In genomic region chr3:59580499-59580898, GRCh38 we compare ENCODE assay signal across 19 cellular contexts.
A peak's percentile ranks its signal among the peaks of the same experiment; 100 is the strongest.
DNase-seq lines count a peak whose midpoint lies in the region; ATAC-seq, FAIRE-seq and TF ChIP-seq lines count a peak whose summit lies in the region.
"Had no signal": no experiment of that assay in that cellular context is flagged by ENCODE, and none has a peak within 500 bp of the region (broad histone marks: within the 10 kb centered on the region; RNA-seq: fewer than 3 reads in every experiment).

No MANE protein-coding gene starts in this region.

- no peak overlapping the region for H3K4me3 ChIP-seq in GM12865 (ENCODE audit: low read depth, low read length)
- H3K4me3 ChIP-seq in GM12878 = no peak overlapping the region
- H3K4me3 ChIP-seq: A549 had no signal

- intact Hi-C loops in activated naive CD4-positive, alpha-beta T cell treated with anti-CD3 and anti-CD28 coated beads for 36 hours (cut with micrococcal nuclease) = loop anchor here (1.0 to 2.0 kb wide), 2 partner anchors 20 to 176 kb away; no protein-coding TSS in a partner anchor
- intact Hi-C loops in GM12878 (cut with micrococcal nuclease; ENCODE audit: unreplicated experiment) = loop anchor here (10.0 kb wide), 1 partner anchor 434 kb away; no protein-coding TSS in a partner anchor

- no peaks in the 10 kb centered on the region for H3K27me3 ChIP-seq in GM12878 (replicated peaks in 1 of 2; ENCODE audit: control insufficient read depth in 2 of 2, insufficient read depth in 2 of 2, low read length in 1 of 2)

- H3K4me1 Mint-ChIP-seq in activated naive CD4-positive, alpha-beta T cell treated with anti-CD3 and anti-CD28 coated beads for 36 hours (ENCODE audit: low read depth) = peaks cover 15% of the 10 kb centered on the region
- H3K4me1 Mint-ChIP-seq: CD14-positive monocyte, IgD-negative memory B cell had no signal

- CTCF ChIA-PET in activated naive CD4-positive, alpha-beta T cell treated with anti-CD3 and anti-CD28 coated beads for 36 hours (lab: Charles Lee) = no interaction called here
- CTCF ChIA-PET in GM12878 (lab: Yijun Ruan, JAX) = interaction anchor here (1.4 to 2.2 kb wide), 3 partner anchors 9 to 277 kb away, joined by 4 to 6 read pairs (median 6); no protein-coding TSS in a partner anchor

- no peaks in the 10 kb centered on the region; the same call in 2 of the 3 replicates for H3K9me3 ChIP-seq in GM12878 (replicated peaks; ENCODE audit: control insufficient read depth, insufficient read depth, low read length)
- H3K9me3 ChIP-seq: A549, Caco-2 had no signal

- no peaks in the 10 kb centered on the region for H4K20me1 ChIP-seq in GM12878 (ENCODE audit: control insufficient read depth, insufficient read depth)

- TF ChIP-seq CTCF in GM12865 (IDR thresholded peaks at IDR 0.05; ENCODE audit: insufficient read depth, low read depth, low read length, missing control alignments) (no peak), GM12878 (IDR thresholded peaks at IDR 0.05 in 2 of 3, conservative IDR thresholded peaks at IDR 0.05 in 1 of 3; ENCODE audit: control insufficient read depth in 2 of 3, extremely low read depth in 1 of 3, insufficient read depth in 1 of 3, low read depth in 3 of 3, low read length in 3 of 3) (no peak), D721Med (IDR thresholded peaks at IDR 0.05; ENCODE audit: insufficient read depth, missing control alignments) (no peak)

- H3K27ac Mint-ChIP-seq in activated naive CD4-positive, alpha-beta T cell treated with anti-CD3 and anti-CD28 coated beads for 36 hours = no peak overlapping the region
- H3K27ac Mint-ChIP-seq: CD14-positive monocyte; CD8-positive, alpha-beta memory T cell; IgD-negative memory B cell had no signal

- peak; percentile 56 for ATAC-seq in HG03439 (IDR thresholded peaks at IDR 0.05; ENCODE audit: unreplicated experiment)
- peak; percentile 67 for ATAC-seq in GM12878
- no peak for ATAC-seq in HG02759 (IDR thresholded peaks at IDR 0.05; ENCODE audit: unreplicated experiment)
- ATAC-seq: A549, HCT116 had no signal

- TF ChIP-seq EP300 in GM12878 (IDR thresholded peaks at IDR 0.05; ENCODE audit: borderline replicate concordance in 1 of 2, control insufficient read depth in 1 of 2, low read depth in 2 of 2, low read length in 2 of 2) = no peak

- H2AFZ ChIP-seq in GM12878 (ENCODE audit: control insufficient read depth, low read depth, low read length) = peak overlapping the region; percentile 8; the same call in 1 of the 2 replicates

- peaks cover 1% of the 10 kb centered on the region for H3K36me3 Mint-ChIP-seq in activated naive CD4-positive, alpha-beta T cell treated with anti-CD3 and anti-CD28 coated beads for 36 hours (ENCODE audit: low read depth)
- H3K36me3 Mint-ChIP-seq: CD14-positive monocyte, IgD-negative memory B cell had no signal

- no peak overlapping the region for H3K9ac ChIP-seq in GM12878 (ENCODE audit: control insufficient read depth, insufficient read depth, low read length)

- no peaks in the 10 kb centered on the region for H3K79me2 ChIP-seq in GM12878 (ENCODE audit: control insufficient read depth, insufficient read depth, low read length)

- no peak for TF ChIP-seq RAD21 in GM12878 (IDR thresholded peaks at IDR 0.05; ENCODE audit: insufficient read depth, low read depth, low read length)

- H3K4me2 ChIP-seq in GM12878 (ENCODE audit: control insufficient read depth, insufficient read depth) = no peak overlapping the region
- H3K4me2 ChIP-seq: A549 had no signal

- FAIRE-seq in GM12878 (lab: Jason Lieb, UNC) (no peak), D721Med (lab: Jason Lieb, UNC) (no peak)
- FAIRE-seq: A549, GM12891, H54 had no signal

- 21% methylated on average over 3 of the region's 3 CpGs for WGBS in GM12878 (ENCODE audit: insufficient coverage, insufficient replicate concordance, low lambda C conversion rate, missing lambda C conversion rate)

- in situ Hi-C loops in GM12878 (cut with MboI) = no loop called here

- POLR2A ChIA-PET in GM12878 (lab: Charles Lee) = no interaction called here

- no peak overlapping the region for H3K4me3 Mint-ChIP-seq in activated naive CD4-positive, alpha-beta T cell treated with anti-CD3 and anti-CD28 coated beads for 36 hours
- H3K4me3 Mint-ChIP-seq: CD14-positive monocyte; CD8-positive, alpha-beta memory T cell; IgD-negative memory B cell had no signal

- no TSS peak for BruUV-seq in GM12878 (replicated peaks; lab: Mats Ljungman, UMichigan)

- H3K27me3 Mint-ChIP-seq in activated naive CD4-positive, alpha-beta T cell treated with anti-CD3 and anti-CD28 coated beads for 36 hours (ENCODE audit: low read depth) = no peaks in the 10 kb centered on the region

- peaks cover 10% of the 10 kb centered on the region for H3K9me3 Mint-ChIP-seq in activated naive CD4-positive, alpha-beta T cell treated with anti-CD3 and anti-CD28 coated beads for 36 hours

- TF ChIP-seq POLR2A in GM12878 (IDR thresholded peaks at IDR 0.05; ENCODE audit: low read depth, low read length) = no peak

- DNase-seq in activated naive CD4-positive, alpha-beta T cell treated with anti-CD3 and anti-CD28 coated beads for 36 hours = peak; percentile 15
- DNase-seq in activated naive CD4-positive, alpha-beta T cell treated with anti-CD3 and anti-CD28 coated beads, Interleukin-2, amount 50 U/mL, for 16 hours = no peak
- DNase-seq in GM12865 (ENCODE audit: low read depth) (peak; percentile 18), GM12878 (ENCODE audit: low read depth, low spot score) (no peak), Ammon's horn (ENCODE audit: low spot score) (no peak), D721Med (ENCODE audit: insufficient read length, low spot score) (no peak)
- DNase-seq: Caco-2; CD8-positive, alpha-beta memory T cell; DMS53; GF-D8; KG1 had no signal

- no peaks in the 10 kb centered on the region for H3K36me3 ChIP-seq in GM12878 (ENCODE audit: control insufficient read depth in 2 of 2, insufficient read depth in 2 of 2, low read length in 1 of 2)

- H3K27ac ChIP-seq in GM12878 (ENCODE audit: control insufficient read depth, insufficient read depth) = no peak overlapping the region
- H3K27ac ChIP-seq: A549 had no signal

- RAD21 ChIA-PET in GM12878 (lab: Charles Lee; ENCODE audit: unreplicated experiment) = interaction anchor here (1.0 to 1.3 kb wide), 3 partner anchors 124 to 277 kb away, joined by 3 to 5 read pairs (median 3); no protein-coding TSS in a partner anchor

- peaks cover 5% of the 10 kb centered on the region; the same call in 1 of the 2 replicates for H3K4me1 ChIP-seq in GM12878 (ENCODE audit: control insufficient read depth, insufficient read depth, low read length)
- H3K4me1 ChIP-seq: Caco-2 had no signal

- SMC1A ChIA-PET in GM12878 (lab: Charles Lee; ENCODE audit: uncharacterized antibody, unreplicated experiment) = interaction anchor here (0.9 to 1.7 kb wide), 5 partner anchors 44 to 956 kb away, joined by 3 to 7 read pairs (median 3); no protein-coding TSS in a partner anchor

TF ChIP-seq in GM12878, 131 proteins besides CTCF, POLR2A, EP300 and RAD21 (continues in another document):
- TF ChIP-seq SRF (IDR thresholded peaks at IDR 0.05; ENCODE audit: low read depth in 2 of 2, low read length in 2 of 2) (no peak), MLLT1 (IDR thresholded peaks at IDR 0.05) (no peak), TCF7 (IDR thresholded peaks at IDR 0.05; ENCODE audit: borderline replicate concordance) (no peak), ZNF207 (IDR thresholded peaks at IDR 0.05; ENCODE audit: borderline replicate concordance) (no peak), HDAC6 (IDR thresholded peaks at IDR 0.05; ENCODE audit: unreplicated experiment) (no peak), RFX5 (IDR thresholded peaks at IDR 0.05; ENCODE audit: low read depth, low read length) (no peak), E4F1 (IDR thresholded peaks at IDR 0.05; ENCODE audit: borderline replicate concordance, partially characterized antibody) (no peak), BCL11A (IDR thresholded peaks at IDR 0.05; ENCODE audit: low read depth, low read length) (no peak), BACH1 (IDR thresholded peaks at IDR 0.05; ENCODE audit: borderline replicate concordance) (no peak)

Comparison
In these comparisons a context has a peak if more than half of its experiments do, and no peak if none do; other contexts are left out.
1. DNase-seq: peak in activated naive CD4-positive, alpha-beta T cell treated with anti-CD3 and anti-CD28 coated beads for 36 hours (single experiment) and GM12865 (single experiment); none in activated naive CD4-positive, alpha-beta T cell treated with anti-CD3 and anti-CD28 coated beads, Interleukin-2, amount 50 U/mL, for 16 hours (single experiment), GM12878 (single experiment), Ammon's horn (single experiment) and D721Med (single experiment).